ENCODE assay signal across 18 cellular contexts in genomic region chr1:185489406-185489805, GRCh38.
DNase-seq lines count a peak whose midpoint lies in the region; ATAC-seq, FAIRE-seq and TF ChIP-seq lines count a peak whose summit lies in the region.
"Had no signal": no experiment of that assay in that cellular context is flagged by ENCODE, and none has a peak within 500 bp of the region (broad histone marks: within the 10 kb centered on the region; RNA-seq: fewer than 3 reads in every experiment).

No MANE protein-coding gene starts in this region.

- in situ Hi-C loops in K562 (cut with MboI), result no loop called here

- FAIRE-seq in K562 (lab: Jason Lieb, UNC), result no peak
- FAIRE-seq: A204.1, GM12892, H1, RCC 7860 had no signal

- intact Hi-C loops in left ventricle myocardium inferior (cut with micrococcal nuclease) (no loop called here), cardiac septum (cut with DNase I) (loop anchor here (5.0 kb wide), 2 partner anchors 163 to 172 kb away; partner anchors contain the start of gene IVNS1ABP), K562 (cut with micrococcal nuclease) (no loop called here), left colon (cut with DNase I, micrococcal nuclease) (no loop called here)
- intact Hi-C loops in CD4-positive, alpha-beta memory T cell (cut with micrococcal nuclease), result no loop called here

- TF ChIP-seq POLR2A in K562 (conservative IDR thresholded peaks at IDR 0.05) (no peak), suprapubic skin (IDR thresholded peaks at IDR 0.05) (no peak)

- TF ChIP-seq RAD21 in K562 (CRISPR knock-in tag; conservative IDR thresholded peaks at IDR 0.05 in 1 of 2, IDR thresholded peaks at IDR 0.05 in 1 of 2), result no peak

- TF ChIP-seq EP300 in K562 (IDR thresholded peaks at IDR 0.05; ENCODE audit: low read length) (no peak), suprapubic skin (IDR thresholded peaks at IDR 0.05) (no peak)

- H3K36me3 ChIP-seq in left ventricle myocardium inferior, result no peaks in the 10 kb centered on the region
- H3K36me3 ChIP-seq in K562 (ENCODE audit: control insufficient read depth, insufficient read depth, low read length), result no peaks in the 10 kb centered on the region
- no peaks in the 10 kb centered on the region for H3K36me3 ChIP-seq in suprapubic skin
- no peaks in the 10 kb centered on the region for H3K36me3 ChIP-seq in CD4-positive, alpha-beta memory T cell (ENCODE audit: insufficient read depth, low read length)

- no peaks in the 10 kb centered on the region for H3K9me1 ChIP-seq in K562 (ENCODE audit: control insufficient read depth, insufficient read depth, low read length)

- H3K4me1 ChIP-seq in left ventricle myocardium inferior, result peaks cover 22% of the 10 kb centered on the region
- no peaks in the 10 kb centered on the region for H3K4me1 ChIP-seq in K562 (replicated peaks in 1 of 2; ENCODE audit: control insufficient read depth in 2 of 2, insufficient read depth in 2 of 2, low read length in 2 of 2)
- H3K4me1 ChIP-seq in suprapubic skin, result peaks cover 19% of the 10 kb centered on the region
- H3K4me1 ChIP-seq in CD4-positive, alpha-beta memory T cell (ENCODE audit: insufficient read depth, low read length), result no peaks in the 10 kb centered on the region

- H3K27me3 ChIP-seq in left ventricle myocardium inferior (ENCODE audit: low read depth), result no peaks in the 10 kb centered on the region
- peaks cover 3 to 7% of the 10 kb centered on the region in 2 experiments; a peak in 1 of 5 replicates for H3K27me3 ChIP-seq in K562 (ENCODE audit: control insufficient read depth in 2 of 2, insufficient read depth in 2 of 2, low read length in 2 of 2)
- no peaks in the 10 kb centered on the region for H3K27me3 ChIP-seq in suprapubic skin
- no peaks in the 10 kb centered on the region for H3K27me3 ChIP-seq in CD4-positive, alpha-beta memory T cell (ENCODE audit: insufficient read depth, low read length)

- CTCF ChIA-PET in K562 (lab: Yijun Ruan, JAX; ENCODE audit: low intra/inter-chr PET ratio), result no interaction called here
- CTCF ChIA-PET in CD4-positive, alpha-beta memory T cell (lab: Charles Lee; ENCODE audit: partially characterized antibody), result interaction anchor here (0.9 to 1.5 kb wide), 2 partner anchors 107 to 251 kb away, joined by 4 read pairs; no protein-coding TSS in a partner anchor

- no peaks in the 10 kb centered on the region for H3K27me3 Mint-ChIP-seq in CD4-positive, alpha-beta memory T cell
- H3K27me3 Mint-ChIP-seq: CD4-positive, alpha-beta T cell had no signal

- H2AFZ ChIP-seq in K562 (ENCODE audit: low read depth, low read length), result no peak overlapping the region

- no peaks in the 10 kb centered on the region for H3K36me3 Mint-ChIP-seq in CD4-positive, alpha-beta memory T cell

- DNase-seq in left ventricle myocardium inferior, result no peak
- no peak for DNase-seq in cardiac septum (ENCODE audit: low spot score)
- no peak for DNase-seq in K562 (ENCODE audit: extremely low read depth in 1 of 4, low spot score in 3 of 4)
- no peak for DNase-seq in left colon
- no peak for DNase-seq in suprapubic skin (ENCODE audit: low spot score in 2 of 2)
- no peak for DNase-seq in NCI-H82 treated with DMSO at 0.1 percent for 48 hours (lab: John Stamatoyannopoulos, UW; ENCODE audit: unreplicated experiment)
- DNase-seq in CD4-positive, alpha-beta memory T cell, result no peak
- DNase-seq: CD4-positive, alpha-beta T cell; NCI-H1105; NCI-H1694; NCI-H2081 treated with DMSO at 0.1 percent for 48 hours; NCI-H748 treated with DMSO at 0.1 percent for 48 hours; SHP77 had no signal

- 0% methylated on average over 3 of the region's 3 CpGs for WGBS in K562 (ENCODE audit: insufficient coverage, low coverage, missing lambda C conversion rate)
- WGBS in suprapubic skin, result 59% methylated on average over 3 of the region's 3 CpGs

- H3K9ac ChIP-seq in K562 (ENCODE audit: insufficient read depth in 1 of 2, low read depth in 2 of 2, low read length in 2 of 2), result no peak overlapping the region

- no peak for TF ChIP-seq CTCF in left ventricle myocardium inferior (IDR thresholded peaks at IDR 0.05; ENCODE audit: borderline replicate concordance)
- TF ChIP-seq CTCF in K562 (IDR thresholded peaks at IDR 0.05 in 2 of 3, conservative IDR thresholded peaks at IDR 0.05 in 1 of 3; ENCODE audit: insufficient read depth in 2 of 3, low read depth in 1 of 3, low read length in 3 of 3), result no peak
- TF ChIP-seq CTCF in suprapubic skin (IDR thresholded peaks at IDR 0.05), result no peak

- H3K4me3 ChIP-seq in left ventricle myocardium inferior (no peak overlapping the region), K562 (no peak overlapping the region), suprapubic skin (no peak overlapping the region)
- no peak overlapping the region for H3K4me3 ChIP-seq in CD4-positive, alpha-beta memory T cell (ENCODE audit: low read length in 2 of 2)

- H3K27ac Mint-ChIP-seq in CD4-positive, alpha-beta memory T cell, result peak overlapping the region in 3 of 7 donors; percentile 36 to 65 (median 64)
- H3K27ac Mint-ChIP-seq: CD4-positive, alpha-beta T cell had no signal

- H3K27ac ChIP-seq in left ventricle myocardium inferior (replicated peaks) (peak overlapping the region; percentile 74), K562 (ENCODE audit: extremely low read depth, low read depth, low read length) (no peak overlapping the region), suprapubic skin (peak overlapping the region; percentile 69)
- no peak overlapping the region for H3K27ac ChIP-seq in CD4-positive, alpha-beta memory T cell (ENCODE audit: low read depth, low read length)

- H3K9me3 ChIP-seq in left ventricle myocardium inferior (replicated peaks), result no peaks in the 10 kb centered on the region
- H3K9me3 ChIP-seq in K562 (replicated peaks; ENCODE audit: control insufficient read depth, insufficient read depth, low read depth, low read length), result no peaks in the 10 kb centered on the region
- H3K9me3 ChIP-seq in suprapubic skin, result no peaks in the 10 kb centered on the region
- H3K9me3 ChIP-seq in CD4-positive, alpha-beta memory T cell (ENCODE audit: control insufficient read depth in 1 of 2, low read length in 2 of 2), result no peaks in the 10 kb centered on the region

- H3K4me1 Mint-ChIP-seq in CD4-positive, alpha-beta memory T cell, result peaks cover 0 to 3% (median 0%) of the 10 kb centered on the region in 4 donors

- H4K20me1 ChIP-seq in K562 (replicated peaks; ENCODE audit: control insufficient read depth, insufficient read depth, low read length), result no peaks in the 10 kb centered on the region

- H3K79me2 ChIP-seq in K562 (ENCODE audit: control insufficient read depth, insufficient read depth, low read length), result no peaks in the 10 kb centered on the region

- BruUV-seq in K562 (replicated peaks; lab: Mats Ljungman, UMichigan), result no TSS peak

- H3K4me3 Mint-ChIP-seq in CD4-positive, alpha-beta memory T cell, result no peak overlapping the region
- H3K4me3 Mint-ChIP-seq: CD4-positive, alpha-beta T cell had no signal

- POLR2A ChIA-PET in K562 (lab: Yijun Ruan, JAX), result interaction anchor here (0.9 kb wide), 1 partner anchor 14 kb away, joined by 4 read pairs; no protein-coding TSS in a partner anchor
- POLR2A ChIA-PET in CD4-positive, alpha-beta memory T cell (lab: Charles Lee; ENCODE audit: partially characterized antibody), result no interaction called here

- H3K9me3 Mint-ChIP-seq in CD4-positive, alpha-beta memory T cell, result no peaks in the 10 kb centered on the region
- H3K9me3 Mint-ChIP-seq: CD4-positive, alpha-beta T cell had no signal

- ATAC-seq in K562, result no peak
- peak; percentile 14 for ATAC-seq in left colon
- no peak for ATAC-seq in HG02885 (IDR thresholded peaks at IDR 0.05; ENCODE audit: poor library complexity, unreplicated experiment)

- no peak overlapping the region for H3K4me2 ChIP-seq in K562 (ENCODE audit: insufficient read depth, low read length)

TF ChIP-seq in K562, 482 proteins besides CTCF, POLR2A, EP300 and RAD21:
- TF ChIP-seq SPI1 (IDR thresholded peaks at IDR 0.05; ENCODE audit: borderline replicate concordance, low read depth, low read length) (peak; percentile 35; the same call in 1 of the 2 replicates), CREB1 (IDR thresholded peaks at IDR 0.05) (no peak), CREB1 (CRISPR knock-in tag; IDR thresholded peaks at IDR 0.05) (no peak)
TF ChIP-seq in K562: peak in this region for 1.

Comparison
In these comparisons a context has a peak if more than half of its experiments do, and no peak if none do; other contexts are left out.
1. H3K27ac ChIP-seq: peak in left ventricle myocardium inferior (single experiment) and suprapubic skin (single experiment); none in K562 (single experiment) and CD4-positive, alpha-beta memory T cell (single experiment).